In the genomic region with DNA sequence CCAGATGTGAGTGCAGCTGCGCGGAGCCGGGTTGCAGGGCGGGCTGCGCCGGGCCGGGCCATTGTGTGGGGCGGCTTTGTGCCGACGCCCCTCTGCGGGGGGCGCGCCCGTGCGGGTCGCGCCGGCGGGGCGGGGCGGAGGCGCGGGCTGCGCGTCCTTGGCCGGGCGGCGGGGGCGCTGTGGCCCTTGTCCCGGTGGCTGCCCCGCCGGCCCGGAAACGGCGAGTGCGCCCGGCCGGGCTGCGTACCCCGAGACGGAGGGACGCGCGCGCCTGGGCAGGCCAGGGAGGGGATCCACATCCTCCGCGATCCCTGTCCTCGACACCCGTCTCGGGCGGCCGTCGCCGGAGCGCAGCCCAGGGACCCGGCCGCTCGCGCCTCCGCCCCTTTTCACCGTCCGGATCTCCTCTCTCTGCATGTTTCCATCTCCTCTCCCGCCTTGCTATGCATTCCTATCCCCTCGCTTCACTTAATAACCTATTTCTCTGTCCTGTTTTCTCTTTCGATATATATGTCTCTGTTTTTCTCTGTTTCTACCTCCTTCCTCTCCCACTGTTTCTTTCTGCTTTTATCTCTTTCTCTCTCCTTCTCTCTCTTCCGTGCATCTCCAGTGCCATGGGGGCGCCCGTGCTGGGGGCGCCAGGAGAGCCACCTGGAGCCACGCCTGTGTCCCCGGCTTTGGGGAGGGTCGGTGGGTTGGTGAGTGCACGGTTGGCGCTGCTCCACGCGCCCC, we compare ENCODE assay signal across 8 cellular contexts. TPM values are rescaled to one million over a fixed set of nuclear protein-coding genes. Genes with fewer than 3 reads are reported as not detected.
DNase-seq lines count a peak whose midpoint lies in the region; ATAC-seq and TF ChIP-seq lines count a peak whose summit lies in the region.

No MANE protein-coding gene starts in this region.

- peak overlapping the region; percentile 97 for H3K4me3 Mint-ChIP-seq in activated B cell treated with CpG ODN at 0.5 μM for 24 hours
- H3K4me3 Mint-ChIP-seq in central memory CD8-positive, alpha-beta T cell, result peak overlapping the region; percentile 91

- H3K27me3 Mint-ChIP-seq in activated B cell treated with CpG ODN at 0.5 μM for 24 hours, result no peaks in the 10 kb centered on the region
- H3K27me3 Mint-ChIP-seq in central memory CD8-positive, alpha-beta T cell, result no peaks in the 10 kb centered on the region

- POLR2A ChIA-PET in activated B cell treated with CpG ODN at 0.5 μM for 24 hours (lab: Charles Lee), result interaction anchor here (0.5 to 6.8 kb wide), 34 partner anchors 12 to 1444 kb away, joined by 3 to 245 read pairs (median 7); no protein-coding TSS in a partner anchor

- H3K9me3 Mint-ChIP-seq in activated B cell treated with CpG ODN at 0.5 μM for 24 hours, result no peaks in the 10 kb centered on the region
- no peaks in the 10 kb centered on the region for H3K9me3 Mint-ChIP-seq in central memory CD8-positive, alpha-beta T cell

- H3K36me3 Mint-ChIP-seq in activated B cell treated with CpG ODN at 0.5 μM for 24 hours (ENCODE audit: low read depth), result peaks cover 9% of the 10 kb centered on the region
- peaks cover 13% of the 10 kb centered on the region for H3K36me3 Mint-ChIP-seq in central memory CD8-positive, alpha-beta T cell (ENCODE audit: insufficient read depth)

- peak; percentile 13 for TF ChIP-seq CTCF in activated B cell treated with CpG ODN at 0.5 μM for 24 hours (IDR thresholded peaks at IDR 0.05)
- TF ChIP-seq CTCF in kidney epithelial cell (IDR thresholded peaks at IDR 0.05; ENCODE audit: insufficient read depth, low read length, poor library complexity, severe bottlenecking), result no peak

- no peaks in the 10 kb centered on the region for H3K36me3 ChIP-seq in kidney epithelial cell (ENCODE audit: control insufficient read depth, insufficient read depth, low read length)

- H3K4me3 ChIP-seq in Jurkat, Clone E6-1 (ENCODE audit: low read length), result peak overlapping the region; percentile 72
- H3K4me3 ChIP-seq in kidney epithelial cell (ENCODE audit: low read depth, low read length), result peak overlapping the region; percentile 87

- ATAC-seq in GM21723 (IDR thresholded peaks at IDR 0.05; ENCODE audit: unreplicated experiment) (peak; percentile 46), activated B cell treated with CpG ODN at 0.5 μM for 24 hours (ENCODE audit: low read depth) (peak; percentile 52)
- peak; percentile 34 for ATAC-seq in central memory CD8-positive, alpha-beta T cell (replicated peaks; ENCODE audit: extremely low read depth, poor library complexity, severe bottlenecking)

- intact Hi-C loops in activated B cell treated with CpG ODN at 0.5 μM for 24 hours (cut with micrococcal nuclease), result loop anchor here (1.0 to 5.0 kb wide), 5 partner anchors 71 to 313 kb away; a partner anchor contains a TSS

- peaks cover 34% of the 10 kb centered on the region for H3K4me1 Mint-ChIP-seq in activated B cell treated with CpG ODN at 0.5 μM for 24 hours
- peaks cover 21% of the 10 kb centered on the region for H3K4me1 Mint-ChIP-seq in central memory CD8-positive, alpha-beta T cell

- no peaks in the 10 kb centered on the region for H3K27me3 ChIP-seq in kidney epithelial cell (ENCODE audit: control insufficient read depth, insufficient read depth, low read length)

- DNase-seq in GM03348 (ENCODE audit: low spot score) (peak; percentile 93), activated B cell treated with CpG ODN at 0.5 μM for 24 hours (peak; percentile 76), kidney epithelial cell (ENCODE audit: low read depth) (no peak), NCI-H446 (lab: John Stamatoyannopoulos, UW) (no peak)
- peak; percentile 22 for DNase-seq in Jurkat, Clone E6-1 (ENCODE audit: low read depth, low spot score)
- DNase-seq in central memory CD8-positive, alpha-beta T cell (ENCODE audit: low spot score in 2 of 2), result peak; percentile 32 to 33
- peak; percentile 37 to 51 for DNase-seq in stimulated activated CD4-positive, alpha-beta T cell treated with anti-CD3 and anti-CD28 coated beads, Interleukin-2, amount 100 ng/mL, for 48 hours

- CTCF ChIA-PET in activated B cell treated with CpG ODN at 0.5 μM for 24 hours (lab: Charles Lee), result interaction anchor here (0.8 to 7.8 kb wide), 19 partner anchors 16 to 203 kb away, joined by 3 to 295 read pairs (median 4); no protein-coding TSS in a partner anchor

- peak overlapping the region; percentile 82 for H3K27ac Mint-ChIP-seq in activated B cell treated with CpG ODN at 0.5 μM for 24 hours
- H3K27ac Mint-ChIP-seq in central memory CD8-positive, alpha-beta T cell (ENCODE audit: low read depth), result peak overlapping the region; percentile 29

RNA-seq across cellular contexts. Expression of a gene that starts 0.8 kb away (rescaled TPM):
- 19.6 TPM for polyA plus RNA-seq in Jurkat, Clone E6-1 (2012; ENCODE audit: insufficient read depth, insufficient read length)
- total RNA-seq in activated B cell treated with CpG ODN at 0.5 μM for 24 hours, result 96.7 and 105 TPM in 2 replicates
- 44.5 and 44.6 TPM in 2 replicates for total RNA-seq in kidney epithelial cell

Comparison
In these comparisons a context has a peak if more than half of its experiments do, and no peak if none do; other contexts are left out.
1. DNase-seq: peak in GM03348 (single experiment), Jurkat, Clone E6-1 (single experiment), activated B cell treated with CpG ODN at 0.5 μM for 24 hours (single experiment), central memory CD8-positive, alpha-beta T cell (2 of 2) and stimulated activated CD4-positive, alpha-beta T cell treated with anti-CD3 and anti-CD28 coated beads, Interleukin-2, amount 100 ng/mL, for 48 hours (2 of 2); none in kidney epithelial cell (single experiment) and NCI-H446 (0 of 2).
2. Peak in every context shown above with its lines, with median percentiles within 50 percentile points of each other: ATAC-seq.